18 cellular contexts compared by ENCODE assay signal in the genomic region with DNA sequence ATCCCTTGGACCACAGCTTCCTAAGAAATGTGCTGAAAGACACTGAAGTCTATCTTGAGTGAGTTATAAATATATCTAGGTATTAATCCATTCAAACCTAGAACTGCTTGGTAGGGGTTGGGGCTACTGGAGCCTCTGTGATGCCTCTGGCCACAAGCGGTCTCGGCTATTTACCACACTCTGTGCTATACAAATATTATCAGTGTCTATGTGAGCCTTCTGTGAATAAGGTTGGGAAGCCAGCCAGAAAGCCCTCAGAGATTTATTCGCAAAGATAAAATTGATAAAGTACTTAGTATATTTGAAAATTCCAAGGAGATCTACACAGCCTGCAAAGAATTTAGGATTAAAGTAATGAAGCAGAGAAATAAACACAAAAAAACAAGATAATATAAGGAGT. TPM values are rescaled to one million over a fixed set of nuclear protein-coding genes. Genes with fewer than 3 reads are reported as not detected.
"Had no signal": no experiment of that assay in that cellular context is flagged by ENCODE, and none has a peak within 500 bp of the region (broad histone marks: within the 10 kb centered on the region; RNA-seq: fewer than 3 reads in every experiment).

No MANE protein-coding gene starts in this region.

- H3K4me3 ChIP-seq: dorsolateral prefrontal cortex, gastroesophageal sphincter, mucosa of descending colon, testis, tibial nerve, upper lobe of right lung, vagina had no signal

- DNase-seq: dorsolateral prefrontal cortex; effector CD8-positive, alpha-beta T cell; glutamatergic neuron; islet precursor cell; mammary epithelial cell; mucosa of descending colon; naive thymus-derived CD8-positive, alpha-beta T cell; posterior cingulate gyrus; stimulated activated CD4-positive, alpha-beta T cell treated with anti-CD3 and anti-CD28 coated beads, Interleukin-2, amount 100 ng/mL, for 24 hours; stimulated activated CD4-positive, alpha-beta T cell treated with anti-CD3 and anti-CD28 coated beads, Interleukin-4, amount 100 ng/mL, for 4 hours; stimulated activated naive B cell treated with anti-CD40 and anti-IgM and Interleukin-4, amounts not matched to agents 10 μg/mL and 1 μg/mL and 100 μg/mL, for 72 hours; stimulated activated naive CD8-positive, alpha-beta T cell treated with anti-CD3 and anti-CD28 coated beads, Interleukin-15, amount 100 ng/mL, for 72 hours; upper lobe of right lung had no signal

- ATAC-seq: gastroesophageal sphincter; left lobe of liver; mucosa of descending colon; naive thymus-derived CD8-positive, alpha-beta T cell; stimulated activated naive B cell treated with anti-CD40 and anti-IgM and Interleukin-4, amounts not matched to agents 10 μg/mL and 1 μg/mL and 100 μg/mL, for 72 hours; stimulated activated naive CD8-positive, alpha-beta T cell treated with anti-CD3 and anti-CD28 coated beads, Interleukin-15, amount 100 ng/mL, for 72 hours; upper lobe of right lung had no signal

RNA-seq across cellular contexts. Expression of gene LIFR, which starts 41.4 kb away (rescaled TPM):
- total RNA-seq: naive thymus-derived CD8-positive, alpha-beta T cell had no signal
